Comparison of ENCODE assay signal across 14 cellular contexts in the genomic region with DNA sequence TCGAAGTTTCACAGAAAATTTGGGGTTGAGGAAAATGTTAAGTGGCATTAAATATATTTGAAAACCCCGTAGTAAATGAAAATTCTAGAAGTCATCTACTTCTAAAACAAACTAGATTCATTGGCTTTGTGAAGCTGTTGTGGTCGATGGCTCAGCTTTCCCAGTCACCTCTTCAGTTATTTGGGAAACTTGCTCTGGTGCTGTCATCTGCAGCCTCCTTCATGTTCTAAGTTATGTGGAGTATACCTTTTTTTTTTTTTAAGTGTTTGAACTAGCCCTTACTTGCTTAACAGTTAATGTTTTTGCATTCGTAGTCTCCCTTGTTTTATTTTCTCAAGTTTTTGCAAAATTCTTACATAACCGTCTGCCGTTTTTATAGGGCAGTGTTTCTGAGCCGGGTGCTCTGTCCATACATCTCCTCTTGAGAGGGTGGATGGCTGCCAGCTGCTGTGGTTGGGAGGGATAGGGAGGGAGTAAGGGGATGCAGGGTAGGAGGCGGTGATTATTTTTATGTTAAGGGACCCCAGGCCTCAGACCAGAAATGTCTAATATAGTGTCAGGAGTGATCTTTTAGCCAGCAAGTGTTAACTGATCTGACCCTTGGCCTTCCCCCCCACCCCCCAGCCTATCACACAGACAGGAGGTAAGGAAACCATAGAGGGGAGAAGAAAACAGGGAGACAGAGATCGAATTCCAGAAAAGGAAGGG. TPM values are rescaled to one million over a fixed set of nuclear protein-coding genes. Genes with fewer than 3 reads are reported as not detected.
DNase-seq lines count a peak whose midpoint lies in the region; ATAC-seq and TF ChIP-seq lines count a peak whose summit lies in the region.
"Had no signal": no experiment of that assay in that cellular context is flagged by ENCODE, and none has a peak within 500 bp of the region (broad histone marks: within the 10 kb centered on the region; RNA-seq: fewer than 3 reads in every experiment).

No MANE protein-coding gene starts in this region.

- peaks cover 66% of the 10 kb centered on the region for H3K4me1 Mint-ChIP-seq in activated CD8-positive, alpha-beta memory T cell treated with anti-CD3 and anti-CD28 coated beads, Interleukin-2, amount 10 ng/mL, durations not matched to agents 7 days and 5 days
- H3K4me1 Mint-ChIP-seq in WTC11 (peaks cover 77% of the 10 kb centered on the region), mesothelial cell of epicardium (peaks cover 64% of the 10 kb centered on the region)

- POLR2A ChIA-PET in WTC11 (lab: Charles Lee): no interaction called here

- H3K36me3 Mint-ChIP-seq in activated CD8-positive, alpha-beta memory T cell treated with anti-CD3 and anti-CD28 coated beads, Interleukin-2, amount 10 ng/mL, durations not matched to agents 7 days and 5 days: peaks cover 8% of the 10 kb centered on the region
- no peaks in the 10 kb centered on the region for H3K36me3 Mint-ChIP-seq in WTC11
- no peaks in the 10 kb centered on the region for H3K36me3 Mint-ChIP-seq in mesothelial cell of epicardium
- H3K36me3 Mint-ChIP-seq: activated naive CD8-positive, alpha-beta T cell had no signal

- no peak overlapping the region for H3K4me3 Mint-ChIP-seq in activated CD8-positive, alpha-beta memory T cell treated with anti-CD3 and anti-CD28 coated beads, Interleukin-2, amount 10 ng/mL, durations not matched to agents 7 days and 5 days
- H3K4me3 Mint-ChIP-seq in WTC11 (no peak overlapping the region), mesothelial cell of epicardium (no peak overlapping the region)

- no peak overlapping the region for H3K27ac Mint-ChIP-seq in activated CD8-positive, alpha-beta memory T cell treated with anti-CD3 and anti-CD28 coated beads, Interleukin-2, amount 10 ng/mL, durations not matched to agents 7 days and 5 days
- H3K27ac Mint-ChIP-seq in WTC11 (0 out of 2 replicates have a peak overlapping the region, but pooled peaks have one; percentile 4), mesothelial cell of epicardium (peak overlapping the region; percentile 51)

- no peak for ATAC-seq in activated CD8-positive, alpha-beta memory T cell treated with anti-CD3 and anti-CD28 coated beads, Interleukin-2, amount 10 ng/mL, durations not matched to agents 7 days and 5 days
- ATAC-seq in WTC11 (no peak), HG03520 (IDR thresholded peaks at IDR 0.05; ENCODE audit: unreplicated experiment) (no peak)

- TF ChIP-seq CTCF in WTC11 (IDR thresholded peaks at IDR 0.05) (no peak), mesothelial cell of epicardium (IDR thresholded peaks at IDR 0.05; ENCODE audit: unreplicated experiment) (no peak)

- no peaks in the 10 kb centered on the region for H3K9me3 ChIP-seq in subcutaneous abdominal adipose tissue (ENCODE audit: control insufficient read depth in 5 of 5, low read length in 5 of 5)

- H3K27me3 Mint-ChIP-seq in activated CD8-positive, alpha-beta memory T cell treated with anti-CD3 and anti-CD28 coated beads, Interleukin-2, amount 10 ng/mL, durations not matched to agents 7 days and 5 days: no peaks in the 10 kb centered on the region
- H3K27me3 Mint-ChIP-seq in WTC11 (ENCODE audit: low read depth) (peaks cover 16% of the 10 kb centered on the region), mesothelial cell of epicardium (ENCODE audit: low read depth) (no peaks in the 10 kb centered on the region)
- H3K27me3 Mint-ChIP-seq: activated naive CD8-positive, alpha-beta T cell had no signal

- no peaks in the 10 kb centered on the region for H3K36me3 ChIP-seq in subcutaneous abdominal adipose tissue (ENCODE audit: control insufficient read depth in 5 of 5, insufficient read depth in 5 of 5, low read length in 5 of 5)

- peak; percentile 42 for DNase-seq in activated CD8-positive, alpha-beta memory T cell treated with anti-CD3 and anti-CD28 coated beads for 24 hours
- DNase-seq in activated CD8-positive, alpha-beta memory T cell treated with anti-CD3 and anti-CD28 coated beads, Interleukin-2, amount 10 ng/mL, durations not matched to agents 7 days and 5 days: no peak
- DNase-seq in WTC11 (ENCODE audit: low spot score): no peak
- no peak for DNase-seq in mesothelial cell of epicardium (ENCODE audit: low spot score in 2 of 2, unreplicated experiment in 2 of 2)
- DNase-seq in A172 (ENCODE audit: low spot score): no peak
- no peak for DNase-seq in NOMO-1 (lab: John Stamatoyannopoulos, UW; ENCODE audit: unreplicated experiment in 2 of 2)
- DNase-seq: DMS153, erythroblast, Karpas-422, NCI-H1930, SHP77 treated with DMSO at 0.1 percent for 48 hours had no signal

- CTCF ChIA-PET in activated CD8-positive, alpha-beta memory T cell treated with anti-CD3 and anti-CD28 coated beads, Interleukin-2, amount 10 ng/mL, durations not matched to agents 7 days and 5 days (lab: Charles Lee): interaction anchor here (0.8 to 1.0 kb wide), 2 partner anchors 9 to 13 kb away, joined by 3 to 4 read pairs; no protein-coding TSS in a partner anchor
- CTCF ChIA-PET in WTC11 (lab: Charles Lee): interaction anchor here (0.6 to 1.4 kb wide), 3 partner anchors 90 to 356 kb away, joined by 3 to 4 read pairs (median 3); no protein-coding TSS in a partner anchor

- no peaks in the 10 kb centered on the region for H3K27me3 ChIP-seq in subcutaneous abdominal adipose tissue (ENCODE audit: control insufficient read depth in 5 of 5, insufficient read depth in 4 of 5, low read length in 5 of 5)

- H3K4me1 ChIP-seq in subcutaneous abdominal adipose tissue (ENCODE audit: control insufficient read depth in 5 of 5, insufficient read depth in 5 of 5, low read length in 5 of 5): peaks cover 8 to 63% (median 48%) of the 10 kb centered on the region in 5 donors

- peak overlapping the region in 1 of 5 donors; percentile 8 for H3K9ac ChIP-seq in subcutaneous abdominal adipose tissue (ENCODE audit: low read length in 5 of 5)

- peak overlapping the region in 1 of 5 donors; percentile 26 for H3K4me3 ChIP-seq in subcutaneous abdominal adipose tissue (ENCODE audit: low read depth in 1 of 5, low read length in 5 of 5)

- no peaks in the 10 kb centered on the region for H3K9me3 Mint-ChIP-seq in activated CD8-positive, alpha-beta memory T cell treated with anti-CD3 and anti-CD28 coated beads, Interleukin-2, amount 10 ng/mL, durations not matched to agents 7 days and 5 days (ENCODE audit: low read depth)
- no peaks in the 10 kb centered on the region for H3K9me3 Mint-ChIP-seq in WTC11
- no peaks in the 10 kb centered on the region for H3K9me3 Mint-ChIP-seq in mesothelial cell of epicardium

- H3K27ac ChIP-seq in subcutaneous abdominal adipose tissue (ENCODE audit: low read depth, low read length): peak overlapping the region; percentile 68

TF ChIP-seq in WTC11, 78 proteins besides CTCF, POLR2A, EP300 and RAD21 (continues in another document):
- TF ChIP-seq, protein P1, sequence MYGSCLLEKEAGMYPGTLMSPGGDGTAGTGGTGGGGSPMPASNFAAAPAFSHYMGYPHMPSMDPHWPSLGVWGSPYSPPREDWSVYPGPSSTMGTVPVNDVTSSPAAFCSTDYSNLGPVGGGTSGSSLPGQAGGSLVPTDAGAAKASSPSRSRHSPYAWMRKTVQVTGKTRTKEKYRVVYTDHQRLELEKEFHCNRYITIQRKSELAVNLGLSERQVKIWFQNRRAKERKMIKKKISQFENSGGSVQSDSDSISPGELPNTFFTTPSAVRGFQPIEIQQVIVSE (CRISPR knock-in tag; IDR thresholded peaks at IDR 0.05; ENCODE audit: borderline replicate concordance): no peak
- TF ChIP-seq, protein P2, sequence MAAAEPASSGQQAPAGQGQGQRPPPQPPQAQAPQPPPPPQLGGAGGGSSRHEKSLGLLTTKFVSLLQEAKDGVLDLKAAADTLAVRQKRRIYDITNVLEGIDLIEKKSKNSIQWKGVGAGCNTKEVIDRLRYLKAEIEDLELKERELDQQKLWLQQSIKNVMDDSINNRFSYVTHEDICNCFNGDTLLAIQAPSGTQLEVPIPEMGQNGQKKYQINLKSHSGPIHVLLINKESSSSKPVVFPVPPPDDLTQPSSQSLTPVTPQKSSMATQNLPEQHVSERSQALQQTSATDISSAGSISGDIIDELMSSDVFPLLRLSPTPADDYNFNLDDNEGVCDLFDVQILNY (CRISPR knock-in tag; IDR thresholded peaks at IDR 0.05): no peak
- no peak for TF ChIP-seq GTF2I (CRISPR knock-in tag; conservative IDR thresholded peaks at IDR 0.05)
- no peak for TF ChIP-seq SP1 (CRISPR knock-in tag; conservative IDR thresholded peaks at IDR 0.05)
- TF ChIP-seq, protein P3, sequence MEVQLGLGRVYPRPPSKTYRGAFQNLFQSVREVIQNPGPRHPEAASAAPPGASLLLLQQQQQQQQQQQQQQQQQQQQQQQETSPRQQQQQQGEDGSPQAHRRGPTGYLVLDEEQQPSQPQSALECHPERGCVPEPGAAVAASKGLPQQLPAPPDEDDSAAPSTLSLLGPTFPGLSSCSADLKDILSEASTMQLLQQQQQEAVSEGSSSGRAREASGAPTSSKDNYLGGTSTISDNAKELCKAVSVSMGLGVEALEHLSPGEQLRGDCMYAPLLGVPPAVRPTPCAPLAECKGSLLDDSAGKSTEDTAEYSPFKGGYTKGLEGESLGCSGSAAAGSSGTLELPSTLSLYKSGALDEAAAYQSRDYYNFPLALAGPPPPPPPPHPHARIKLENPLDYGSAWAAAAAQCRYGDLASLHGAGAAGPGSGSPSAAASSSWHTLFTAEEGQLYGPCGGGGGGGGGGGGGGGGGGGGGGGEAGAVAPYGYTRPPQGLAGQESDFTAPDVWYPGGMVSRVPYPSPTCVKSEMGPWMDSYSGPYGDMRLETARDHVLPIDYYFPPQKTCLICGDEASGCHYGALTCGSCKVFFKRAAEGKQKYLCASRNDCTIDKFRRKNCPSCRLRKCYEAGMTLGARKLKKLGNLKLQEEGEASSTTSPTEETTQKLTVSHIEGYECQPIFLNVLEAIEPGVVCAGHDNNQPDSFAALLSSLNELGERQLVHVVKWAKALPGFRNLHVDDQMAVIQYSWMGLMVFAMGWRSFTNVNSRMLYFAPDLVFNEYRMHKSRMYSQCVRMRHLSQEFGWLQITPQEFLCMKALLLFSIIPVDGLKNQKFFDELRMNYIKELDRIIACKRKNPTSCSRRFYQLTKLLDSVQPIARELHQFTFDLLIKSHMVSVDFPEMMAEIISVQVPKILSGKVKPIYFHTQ (CRISPR knock-in tag; IDR thresholded peaks at IDR 0.05): no peak
- TF ChIP-seq JAZF1 (CRISPR knock-in tag; IDR thresholded peaks at IDR 0.05): no peak
- TF ChIP-seq FOXJ3 (CRISPR knock-in tag; IDR thresholded peaks at IDR 0.05; ENCODE audit: borderline replicate concordance): no peak

RNA-seq across cellular contexts. Expression of a gene that starts 7.1 kb away (rescaled TPM):
- 10 to 100 TPM; 20.6 to 24.6 TPM for total RNA-seq in activated CD8-positive, alpha-beta memory T cell treated with anti-CD3 and anti-CD28 coated beads, Interleukin-2, amount 10 ng/mL, durations not matched to agents 7 days and 5 days
- total RNA-seq in WTC11 (2021) (38.5 to 39.4 TPM (median 39.4 TPM) in 3 replicates), mesothelial cell of epicardium (55.4 to 63.0 TPM (median 57.5 TPM) in 3 replicates)
- 5.1 and 7.3 TPM in 2 replicates for total RNA-seq in A172 (2014; rRNA removed; shearing (Covaris generic))
